18 cellular contexts compared by ENCODE assay signal in the genomic region with DNA sequence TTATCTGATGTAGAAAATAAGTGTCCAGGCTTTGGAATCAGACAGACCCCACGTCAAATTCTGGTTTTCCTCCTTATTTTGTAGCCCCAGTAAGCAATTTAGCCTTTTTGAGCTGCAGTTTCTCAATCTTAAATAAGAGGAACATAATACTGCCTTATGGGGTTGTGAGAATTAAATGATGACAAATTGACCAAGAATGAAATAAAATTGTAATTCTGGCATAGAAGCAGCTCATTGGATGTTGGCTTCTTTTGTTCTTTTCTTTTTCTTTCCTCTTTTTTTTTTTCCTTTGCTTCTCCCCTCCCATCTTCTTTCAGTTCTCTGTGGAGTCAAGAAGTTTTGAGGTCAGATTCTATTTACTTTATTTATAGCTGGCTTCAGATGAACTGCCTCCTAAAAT.
"Had no signal": no experiment of that assay in that cellular context is flagged by ENCODE, and none has a peak within 500 bp of the region (broad histone marks: within the 10 kb centered on the region; RNA-seq: fewer than 3 reads in every experiment).

No MANE protein-coding gene starts in this region.

- H3K4me3 ChIP-seq: right atrium auricular region, smooth muscle cell, suprapubic skin, upper lobe of left lung had no signal

- H3K27ac Mint-ChIP-seq: T-helper 1 cell treated with Interleukin-12 subunit alpha and Interleukin-12 subunit beta and Interleukin-4 antibody, amounts not matched to agents 30 μg/mL and 1 μg/mL, for 36 hours had no signal

- H3K27ac ChIP-seq: epithelial cell of prostate, neutrophil, right atrium auricular region, suprapubic skin, upper lobe of left lung had no signal

- H3K4me2 ChIP-seq: smooth muscle cell had no signal

- ATAC-seq: SK-N-SH treated with all-trans-retinoic acid at 6 μM for 48 hours had no signal

- H3K9me3 Mint-ChIP-seq: brain; central memory CD8-positive, alpha-beta T cell; T-helper 1 cell treated with Interleukin-12 subunit alpha and Interleukin-12 subunit beta and Interleukin-4 antibody, amounts not matched to agents 30 μg/mL and 1 μg/mL, for 36 hours had no signal

- H3K36me3 ChIP-seq: neutrophil, right atrium auricular region, suprapubic skin, upper lobe of left lung had no signal

- H3K27me3 ChIP-seq: neutrophil, right atrium auricular region, suprapubic skin, upper lobe of left lung had no signal

- H3K9me3 ChIP-seq: neutrophil, right atrium auricular region, suprapubic skin, upper lobe of left lung had no signal

- H3K4me1 Mint-ChIP-seq: central memory CD8-positive, alpha-beta T cell had no signal

- H3K4me3 Mint-ChIP-seq: brain; central memory CD8-positive, alpha-beta T cell; T-helper 1 cell treated with Interleukin-12 subunit alpha and Interleukin-12 subunit beta and Interleukin-4 antibody, amounts not matched to agents 30 μg/mL and 1 μg/mL, for 36 hours had no signal

- DNase-seq: activated CD4-positive, alpha-beta T cell treated with anti-CD3 and anti-CD28 coated beads, Interleukin-2, amount 50 U/mL, for 1 hour; activated CD4-positive, CD25-positive, alpha-beta regulatory T cell; activated gamma-delta T cell treated with Interleukin-2 at 50 U/mL for 16 hours; amygdala; effector memory CD4-positive, alpha-beta T cell; hypothalamus; kidney glomerular epithelial cell; posterior cingulate gyrus; upper lobe of left lung had no signal
